In genomic region chr1:24089027-24089742, GRCh38 we compare ENCODE assay signal across 31 cellular contexts. TPM values are rescaled to one million over a fixed set of nuclear protein-coding genes. Genes with fewer than 3 reads are reported as not detected.
"Had no signal": no experiment of that assay in that cellular context is flagged by ENCODE, and none has a peak within 500 bp of the region (broad histone marks: within the 10 kb centered on the region; RNA-seq: fewer than 3 reads in every experiment).

No MANE protein-coding gene starts in this region.

- H2AFZ ChIP-seq: neural progenitor cell had no signal

- DNase-seq: activated CD4-positive, alpha-beta T cell treated with anti-CD3 and anti-CD28 coated beads for 36 hours; activated CD4-positive, alpha-beta T cell treated with anti-CD3 and anti-CD28 coated beads, Interleukin-2, amount 50 U/mL, for 4 hours; activated CD4-positive, CD25-positive, alpha-beta regulatory T cell; activated CD8-positive, alpha-beta memory T cell treated with anti-CD3 and anti-CD28 coated beads, Interleukin-2, amount 50 U/mL, for 4 hours; activated gamma-delta T cell; activated naive CD4-positive, alpha-beta T cell treated with anti-CD3 and anti-CD28 coated beads, Interleukin-2, amount 10 ng/mL, durations not matched to agents 7 days and 5 days; activated naive CD8-positive, alpha-beta T cell treated with anti-CD3 and anti-CD28 coated beads, Interleukin-2, amount 10 ng/mL, durations not matched to agents 7 days and 5 days; activated T-cell treated with anti-CD3 and anti-CD28 coated beads, Interleukin-2, amount 50 U/mL, for 1 hour; dorsolateral prefrontal cortex; effector memory CD4-positive, alpha-beta T cell; hippocampal formation; immature natural killer cell; midbrain; naive thymus-derived CD4-positive, alpha-beta T cell; stimulated activated CD4-positive, alpha-beta T cell treated with anti-CD3 and anti-CD28 coated beads, Interleukin-2, amount 100 ng/mL, for 48 hours; stimulated activated naive CD8-positive, alpha-beta T cell treated with anti-CD3 and anti-CD28 coated beads, Interleukin-15, Interleukin-2, amounts not matched to agents 100 U/mL and 50 U/mL, for 24 hours; testis; transverse colon had no signal

- H3K4me3 Mint-ChIP-seq: activated CD4-positive, alpha-beta T cell treated with anti-CD3 and anti-CD28 coated beads for 36 hours; activated naive CD4-positive, alpha-beta T cell treated with anti-CD3 and anti-CD28 coated beads, Interleukin-2, amount 10 ng/mL, durations not matched to agents 7 days and 5 days; activated naive CD8-positive, alpha-beta T cell treated with anti-CD3 and anti-CD28 coated beads, Interleukin-2, amount 10 ng/mL, durations not matched to agents 7 days and 5 days; activated T-helper 1 cell treated with anti-CD3 and anti-CD28 coated beads, Interleukin-12 subunit alpha, Interleukin-12 subunit beta, Interleukin-2, Interleukin-4 antibody, amounts not matched to agents 30 ng/mL and 10 ng/mL and 1 ng/mL, durations not matched to agents 14 hours and 24 hours and 36 hours; brain; immature natural killer cell; naive thymus-derived CD4-positive, alpha-beta T cell; neural progenitor cell had no signal

- H3K36me3 ChIP-seq: ascending aorta, gastroesophageal sphincter, neural progenitor cell, right lobe of liver, transverse colon had no signal

- H3K4me1 ChIP-seq: ascending aorta, gastroesophageal sphincter, neural progenitor cell, right lobe of liver, transverse colon had no signal

- H3K36me3 Mint-ChIP-seq: activated naive CD4-positive, alpha-beta T cell treated with anti-CD3 and anti-CD28 coated beads, Interleukin-2, amount 10 ng/mL, durations not matched to agents 7 days and 5 days; activated naive CD8-positive, alpha-beta T cell treated with anti-CD3 and anti-CD28 coated beads, Interleukin-2, amount 10 ng/mL, durations not matched to agents 7 days and 5 days; brain; immature natural killer cell; naive thymus-derived CD4-positive, alpha-beta T cell; neural progenitor cell had no signal

- H3K4me1 Mint-ChIP-seq: activated CD4-positive, alpha-beta T cell treated with anti-CD3 and anti-CD28 coated beads for 36 hours; activated naive CD4-positive, alpha-beta T cell treated with anti-CD3 and anti-CD28 coated beads, Interleukin-2, amount 10 ng/mL, durations not matched to agents 7 days and 5 days; activated naive CD8-positive, alpha-beta T cell treated with anti-CD3 and anti-CD28 coated beads, Interleukin-2, amount 10 ng/mL, durations not matched to agents 7 days and 5 days; brain; immature natural killer cell; neural progenitor cell had no signal

- H3K9me3 ChIP-seq: ascending aorta, gastroesophageal sphincter, right lobe of liver, testis, transverse colon had no signal

- H3K4me2 ChIP-seq: neural progenitor cell had no signal

- ATAC-seq: activated CD4-positive, alpha-beta T cell treated with anti-CD3 and anti-CD28 coated beads for 36 hours; gastroesophageal sphincter; naive thymus-derived CD4-positive, alpha-beta T cell; right lobe of liver; stimulated activated naive CD8-positive, alpha-beta T cell treated with anti-CD3 and anti-CD28 coated beads, Interleukin-15, Interleukin-2, amounts not matched to agents 100 U/mL and 50 U/mL, for 24 hours had no signal

- H3K27ac ChIP-seq: ascending aorta, coronary artery, dorsolateral prefrontal cortex, gastroesophageal sphincter, neural progenitor cell, right lobe of liver, testis, transverse colon had no signal

- H3K9ac ChIP-seq: neural progenitor cell had no signal

- H3K27me3 ChIP-seq: ascending aorta, dorsolateral prefrontal cortex, gastroesophageal sphincter, neural progenitor cell, right lobe of liver, testis, transverse colon had no signal

- H3K9me3 Mint-ChIP-seq: activated naive CD4-positive, alpha-beta T cell treated with anti-CD3 and anti-CD28 coated beads, Interleukin-2, amount 10 ng/mL, durations not matched to agents 7 days and 5 days; activated naive CD8-positive, alpha-beta T cell treated with anti-CD3 and anti-CD28 coated beads, Interleukin-2, amount 10 ng/mL, durations not matched to agents 7 days and 5 days; activated T-helper 1 cell treated with anti-CD3 and anti-CD28 coated beads, Interleukin-12 subunit alpha, Interleukin-12 subunit beta, Interleukin-2, Interleukin-4 antibody, amounts not matched to agents 30 ng/mL and 10 ng/mL and 1 ng/mL, durations not matched to agents 14 hours and 24 hours and 36 hours; immature natural killer cell; naive thymus-derived CD4-positive, alpha-beta T cell; neural progenitor cell had no signal

- H3K27ac Mint-ChIP-seq: activated CD4-positive, alpha-beta T cell treated with anti-CD3 and anti-CD28 coated beads for 36 hours; activated naive CD4-positive, alpha-beta T cell treated with anti-CD3 and anti-CD28 coated beads, Interleukin-2, amount 10 ng/mL, durations not matched to agents 7 days and 5 days; activated naive CD8-positive, alpha-beta T cell treated with anti-CD3 and anti-CD28 coated beads, Interleukin-2, amount 10 ng/mL, durations not matched to agents 7 days and 5 days; activated T-helper 1 cell treated with anti-CD3 and anti-CD28 coated beads, Interleukin-12 subunit alpha, Interleukin-12 subunit beta, Interleukin-2, Interleukin-4 antibody, amounts not matched to agents 30 ng/mL and 10 ng/mL and 1 ng/mL, durations not matched to agents 14 hours and 24 hours and 36 hours; brain; immature natural killer cell; naive thymus-derived CD4-positive, alpha-beta T cell; neural progenitor cell had no signal

- H3K4me3 ChIP-seq: ascending aorta, coronary artery, dorsolateral prefrontal cortex, gastroesophageal sphincter, neural progenitor cell, right lobe of liver, testis, transverse colon had no signal

RNA-seq across cellular contexts. Expression of gene MYOM3, which starts 22.8 kb away (rescaled TPM):
- total RNA-seq: activated CD4-positive, alpha-beta T cell treated with anti-CD3 and anti-CD28 coated beads for 36 hours; activated CD8-positive, alpha-beta memory T cell treated with anti-CD3 and anti-CD28 coated beads for 36 hours; activated naive CD8-positive, alpha-beta T cell treated with anti-CD3 and anti-CD28 coated beads, Interleukin-2, amount 10 ng/mL, durations not matched to agents 7 days and 5 days; activated T-helper 1 cell treated with anti-CD3 and anti-CD28 coated beads, Interleukin-12 subunit alpha, Interleukin-12 subunit beta, Interleukin-2, Interleukin-4 antibody, amounts not matched to agents 30 ng/mL and 10 ng/mL and 1 ng/mL, durations not matched to agents 14 hours and 24 hours and 36 hours; naive thymus-derived CD4-positive, alpha-beta T cell; T-helper 1 cell treated with Interleukin-12 subunit alpha and Interleukin-12 subunit beta and Interleukin-4 antibody, amounts not matched to agents 30 ng/mL and 1 ng/mL, for 36 hours had no signal
- polyA plus RNA-seq: immature natural killer cell; naive thymus-derived CD4-positive, alpha-beta T cell had no signal

RNA-seq across cellular contexts. Expression of gene IL22RA1, which starts 53.8 kb away (rescaled TPM):
- total RNA-seq: activated CD4-positive, alpha-beta T cell treated with anti-CD3 and anti-CD28 coated beads for 36 hours; activated CD8-positive, alpha-beta memory T cell treated with anti-CD3 and anti-CD28 coated beads for 36 hours; activated T-helper 1 cell treated with anti-CD3 and anti-CD28 coated beads, Interleukin-12 subunit alpha, Interleukin-12 subunit beta, Interleukin-2, Interleukin-4 antibody, amounts not matched to agents 30 ng/mL and 10 ng/mL and 1 ng/mL, durations not matched to agents 14 hours and 24 hours and 36 hours; ascending aorta; cerebellum; epithelial cell of proximal tubule; naive thymus-derived CD4-positive, alpha-beta T cell; skeletal muscle tissue; T-helper 1 cell treated with Interleukin-12 subunit alpha and Interleukin-12 subunit beta and Interleukin-4 antibody, amounts not matched to agents 30 ng/mL and 1 ng/mL, for 36 hours; urinary bladder had no signal
- polyA plus RNA-seq: immature natural killer cell; naive thymus-derived CD4-positive, alpha-beta T cell had no signal
